18 cellular contexts compared by ENCODE assay signal in the genomic region with DNA sequence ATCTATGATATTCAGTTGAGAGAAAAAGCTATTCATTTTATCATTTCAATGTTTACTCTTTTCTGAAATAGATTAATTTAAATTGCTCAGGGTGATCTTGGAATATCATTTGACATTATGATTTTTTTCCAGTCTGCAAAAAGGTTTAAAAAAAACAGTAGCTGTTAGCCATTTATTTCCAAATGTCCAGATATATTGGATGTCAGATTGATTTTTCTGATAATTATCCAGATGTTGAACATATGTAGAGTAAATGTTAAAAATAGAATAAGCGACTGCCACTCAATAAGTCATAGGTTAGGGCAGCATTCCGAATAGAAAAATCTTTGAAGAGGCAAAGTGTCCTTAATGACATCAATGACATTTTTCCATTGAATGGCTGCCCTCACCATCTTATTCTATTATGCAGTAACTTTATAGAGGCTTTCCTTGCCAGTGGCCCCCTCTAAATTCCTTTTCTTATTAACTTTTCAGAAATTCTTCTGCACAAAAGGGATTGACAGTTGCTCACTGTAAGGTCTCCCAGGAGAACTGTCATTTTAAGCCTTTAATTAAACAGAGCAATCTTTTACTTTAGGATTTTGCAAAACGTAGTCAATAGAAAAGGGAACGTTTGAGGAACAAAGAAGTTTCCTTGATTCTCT.
A peak's percentile ranks its signal among the peaks of the same experiment; 100 is the strongest.
DNase-seq lines count a peak whose midpoint lies in the region; ATAC-seq and TF ChIP-seq lines count a peak whose summit lies in the region.
"Had no signal": no experiment of that assay in that cellular context is flagged by ENCODE, and none has a peak within 500 bp of the region (broad histone marks: within the 10 kb centered on the region; RNA-seq: fewer than 3 reads in every experiment).

No MANE protein-coding gene starts in this region.

- H3F3A ChIP-seq in SK-N-SH (replicated peaks; ENCODE audit: insufficient read depth), result peaks cover 3% of the 10 kb centered on the region

- in situ Hi-C loops in HAP-1 (cut with MboI; ENCODE audit: low sequenced_read_pairs), result no loop called here

- H3K79me2 ChIP-seq in SK-N-SH (ENCODE audit: insufficient read depth), result no peaks in the 10 kb centered on the region

- peak in 1 of 2 experiments; percentile 76; a peak in 2 of 4 replicates for TF ChIP-seq EP300 in SK-N-SH (IDR thresholded peaks at IDR 0.05; ENCODE audit: borderline replicate concordance in 1 of 2, low read depth in 1 of 2, low read length in 1 of 2)

- no peak overlapping the region for H2AFZ ChIP-seq in SK-N-SH (ENCODE audit: low read depth)

- CTCF ChIA-PET in SK-N-SH (lab: Yijun Ruan, JAX), result no interaction called here

- H3K36me3 ChIP-seq in HAP-1 (replicated peaks) (no peaks in the 10 kb centered on the region), SK-N-SH (replicated peaks in 1 of 2; ENCODE audit: control insufficient read depth in 1 of 2, insufficient read depth in 2 of 2, low read length in 1 of 2) (no peaks in the 10 kb centered on the region), subcutaneous abdominal adipose tissue (ENCODE audit: control insufficient read depth in 5 of 5, insufficient read depth in 5 of 5, low read length in 5 of 5) (no peaks in the 10 kb centered on the region), left ventricle myocardium inferior (no peaks in the 10 kb centered on the region)

- TF ChIP-seq CTCF in SK-N-SH (IDR thresholded peaks at IDR 0.05) (no peak), foreskin keratinocyte (conservative IDR thresholded peaks at IDR 0.05) (no peak), left ventricle myocardium inferior (IDR thresholded peaks at IDR 0.05; ENCODE audit: borderline replicate concordance) (no peak)

- H4K20me1 ChIP-seq in SK-N-SH (ENCODE audit: insufficient read depth), result no peaks in the 10 kb centered on the region

- no peaks in the 10 kb centered on the region for H3K9me2 ChIP-seq in SK-N-SH

- H3K27me3 ChIP-seq in HAP-1 (ENCODE audit: low read depth) (peaks cover 15% of the 10 kb centered on the region), SK-N-SH (ENCODE audit: insufficient read depth) (no peaks in the 10 kb centered on the region), foreskin keratinocyte (no peaks in the 10 kb centered on the region), subcutaneous abdominal adipose tissue (ENCODE audit: control insufficient read depth in 5 of 5, insufficient read depth in 4 of 5, low read length in 5 of 5) (no peaks in the 10 kb centered on the region), left ventricle myocardium inferior (ENCODE audit: low read depth) (no peaks in the 10 kb centered on the region)

- H3K4me1 ChIP-seq in HAP-1 (peaks cover 30% of the 10 kb centered on the region), SK-N-SH (ENCODE audit: control insufficient read depth in 1 of 2, insufficient read depth in 2 of 2, low read depth in 1 of 2, low read length in 1 of 2) (peaks cover 4 to 14% of the 10 kb centered on the region in 2 experiments; a peak in 3 of 4 replicates), foreskin keratinocyte (peaks cover 4% of the 10 kb centered on the region), subcutaneous abdominal adipose tissue (ENCODE audit: control insufficient read depth in 5 of 5, insufficient read depth in 5 of 5, low read length in 5 of 5) (peaks cover 2 to 54% (median 22%) of the 10 kb centered on the region in 5 donors), left ventricle myocardium inferior (peaks cover 26% of the 10 kb centered on the region)
- H3K4me1 ChIP-seq: Caco-2 had no signal

- H3K9ac ChIP-seq in SK-N-SH (no peak overlapping the region), subcutaneous abdominal adipose tissue (ENCODE audit: low read length in 5 of 5) (peak overlapping the region in 2 of 5 donors; percentile 0 to 63)

- POLR2A ChIA-PET in SK-N-SH (lab: Yijun Ruan, JAX), result no interaction called here

- ATAC-seq in foreskin keratinocyte, result no peak
- ATAC-seq: GM12878, K562 had no signal

- H3K9me3 ChIP-seq in HAP-1 (no peaks in the 10 kb centered on the region), SK-N-SH (no peaks in the 10 kb centered on the region), subcutaneous abdominal adipose tissue (ENCODE audit: control insufficient read depth in 5 of 5, low read length in 5 of 5) (no peaks in the 10 kb centered on the region), left ventricle myocardium inferior (replicated peaks) (no peaks in the 10 kb centered on the region)
- H3K9me3 ChIP-seq: Caco-2 had no signal

- H3K4me3 ChIP-seq in HAP-1, result no peak overlapping the region
- no peak overlapping the region for H3K4me3 ChIP-seq in SK-N-SH (ENCODE audit: low read depth in 2 of 2, low read length in 1 of 2)
- H3K4me3 ChIP-seq in subcutaneous abdominal adipose tissue (ENCODE audit: low read depth in 1 of 5, low read length in 5 of 5), result no peak overlapping the region
- no peak overlapping the region for H3K4me3 ChIP-seq in left ventricle myocardium inferior
- H3K4me3 ChIP-seq: GM12878, K562 had no signal

- 60% methylated on average over 4 of the region's 4 CpGs for WGBS in SK-N-SH (ENCODE audit: low lambda C conversion rate)

- H3K27ac ChIP-seq in SK-N-SH (ENCODE audit: low read depth in 2 of 2, low read length in 1 of 2) (peak overlapping the region in 1 of 2 experiments; percentile 47; a peak in 1 of 4 replicates), foreskin keratinocyte (peak overlapping the region; percentile 91), subcutaneous abdominal adipose tissue (ENCODE audit: low read depth, low read length) (peak overlapping the region; percentile 83), left ventricle myocardium inferior (replicated peaks) (no peak overlapping the region)
- H3K27ac ChIP-seq: C4-2B, HL-60 had no signal

- intact Hi-C loops in left ventricle myocardium inferior (cut with micrococcal nuclease), result no loop called here

- TF ChIP-seq RAD21 in SK-N-SH (IDR thresholded peaks at IDR 0.05; ENCODE audit: low read length), result no peak

- DNase-seq in HAP-1 (ENCODE audit: low spot score in 2 of 2) (peak; percentile 47 to 99), SK-N-SH (peak; percentile 10), foreskin keratinocyte (no peak), SKM-1 (lab: John Stamatoyannopoulos, UW; ENCODE audit: unreplicated experiment) (no peak), left ventricle myocardium inferior (no peak)
- DNase-seq in activated CD4-positive, alpha-beta T cell treated with anti-CD3 and anti-CD28 coated beads, Interleukin-2, amount 50 U/mL, for 1 hour, result no peak
- DNase-seq: AML-193; Caco-2; CD4-positive, alpha-beta T cell; DND-41; EL; H9; IMR-90 had no signal

- no peak overlapping the region for H3K4me2 ChIP-seq in SK-N-SH

TF ChIP-seq in SK-N-SH, 30 proteins besides CTCF, POLR2A, EP300 and RAD21:
- no peak for TF ChIP-seq FOXM1 (IDR thresholded peaks at IDR 0.05; ENCODE audit: low read depth)
- no peak for TF ChIP-seq TAF1 (IDR thresholded peaks at IDR 0.05; ENCODE audit: borderline replicate concordance, low read depth, low read length)
- peak; percentile 41 for TF ChIP-seq TCF12 (IDR thresholded peaks at IDR 0.05)
- TF ChIP-seq RCOR1 (IDR thresholded peaks at IDR 0.05; ENCODE audit: low read length), result peak; percentile 33; the same call in 1 of the 2 replicates
- TF ChIP-seq GATA2 (CRISPR knock-in tag; IDR thresholded peaks at IDR 0.05), result peak; percentile 80
TF ChIP-seq in SK-N-SH: peak in this region for 3.

Comparison
In these comparisons a context has a peak if more than half of its experiments do, and no peak if none do; other contexts are left out.
1. DNase-seq: peak in HAP-1 (2 of 2) and SK-N-SH (single experiment); none in foreskin keratinocyte (0 of 2), SKM-1 (single experiment), left ventricle myocardium inferior (single experiment) and activated CD4-positive, alpha-beta T cell treated with anti-CD3 and anti-CD28 coated beads, Interleukin-2, amount 50 U/mL, for 1 hour (single experiment).